21 cellular contexts compared by ENCODE assay signal in genomic region chr4:173319696-173320095, GRCh38. TPM values are rescaled to one million over a fixed set of nuclear protein-coding genes. Genes with fewer than 3 reads are reported as not detected.
DNase-seq lines count a peak whose midpoint lies in the region; TF ChIP-seq lines count a peak whose summit lies in the region.
"Had no signal": no experiment of that assay in that cellular context is flagged by ENCODE, and none has a peak within 500 bp of the region (broad histone marks: within the 10 kb centered on the region; RNA-seq: fewer than 3 reads in every experiment).

No MANE protein-coding gene starts in this region.

- H2AFZ ChIP-seq in osteoblast (ENCODE audit: low read length): no peak overlapping the region

- H3K4me1 ChIP-seq in osteoblast (ENCODE audit: insufficient read depth, low read length): peaks cover 20% of the 10 kb centered on the region
- H3K4me1 ChIP-seq: upper lobe of right lung had no signal

- H3K27me3 ChIP-seq in osteoblast (ENCODE audit: insufficient read depth, low read length): no peaks in the 10 kb centered on the region
- H3K27me3 ChIP-seq: cardiac muscle cell, upper lobe of right lung had no signal

- H3K9me3 ChIP-seq in osteoblast (ENCODE audit: low read depth, low read length): no peaks in the 10 kb centered on the region
- H3K9me3 ChIP-seq: upper lobe of right lung had no signal

- TF ChIP-seq CTCF in cardiac fibroblast (IDR thresholded peaks at IDR 0.05; ENCODE audit: low read depth, low read length) (no peak), osteoblast (IDR thresholded peaks at IDR 0.05; ENCODE audit: extremely low read depth, low read depth, low read length) (no peak)

- H3K36me3 ChIP-seq in osteoblast (ENCODE audit: insufficient read depth, low read length): peaks cover 4% of the 10 kb centered on the region

- H3K4me2 ChIP-seq in osteoblast (ENCODE audit: insufficient read depth, low read length): peak overlapping the region; percentile 26

- no peaks in the 10 kb centered on the region for H3K79me2 ChIP-seq in osteoblast (ENCODE audit: insufficient read depth, low read length)

- H3K27ac ChIP-seq in osteoblast (ENCODE audit: low read depth, low read length): no peak overlapping the region
- H3K27ac ChIP-seq: C4-2B, cardiac muscle cell, upper lobe of right lung had no signal

- H4K20me1 ChIP-seq in osteoblast (ENCODE audit: insufficient read depth, low read length): no peaks in the 10 kb centered on the region

- H3K4me3 ChIP-seq in cardiac fibroblast (replicated peaks in 1 of 2; ENCODE audit: low read depth in 2 of 2, low read length in 2 of 2): no peak overlapping the region
- no peak overlapping the region for H3K4me3 ChIP-seq in osteoblast (ENCODE audit: insufficient read depth, low read length)
- H3K4me3 ChIP-seq: cardiac muscle cell, upper lobe of right lung had no signal

- DNase-seq in NOMO-1 (lab: John Stamatoyannopoulos, UW; ENCODE audit: unreplicated experiment in 2 of 2): peak; percentile 35 to 69
- DNase-seq in NOMO-1 treated with dmso at 0.1 percent for 144 hours (lab: John Stamatoyannopoulos, UW; ENCODE audit: unreplicated experiment): no peak
- DNase-seq in NCI-H226: peak; percentile 34
- peak; percentile 66 to 73 for DNase-seq in cardiac fibroblast (ENCODE audit: low read depth in 2 of 2)
- no peak for DNase-seq in osteoblast (ENCODE audit: insufficient read length, low spot score, missing footprints)
- DNase-seq in iPS-NIHi7 (ENCODE audit: extremely low spot score): no peak
- no peak for DNase-seq in stimulated activated CD4-positive, alpha-beta T cell treated with anti-CD3 and anti-CD28 coated beads, Interleukin-4, amount 100 ng/mL, for 4 hours
- DNase-seq in hypothalamus (lab: John Stamatoyannopoulos, UW): no peak
- DNase-seq: 8988T; activated CD4-positive, alpha-beta memory T cell treated with anti-CD3 and anti-CD28 coated beads for 36 hours; activated naive CD8-positive, alpha-beta T cell treated with anti-CD3 and anti-CD28 coated beads for 36 hours; activated T-cell treated with anti-CD3 and anti-CD28 coated beads, Interleukin-2, amount 50 U/mL, for 72 hours; effector CD4-positive, alpha-beta T cell; hippocampal formation; NCI-H1436 treated with DMSO at 0.1 percent for 48 hours; nephron progenitor cell; stimulated activated CD4-positive, alpha-beta T cell treated with anti-CD3 and anti-CD28 coated beads, Interleukin-15, amount 100 ng/mL, for 24 hours; stimulated activated naive CD8-positive, alpha-beta T cell treated with anti-CD3 and anti-CD28 coated beads, Interleukin-15, Interleukin-2, amounts not matched to agents 100 U/mL and 50 U/mL, for 24 hours; upper lobe of right lung had no signal

RNA-seq across cellular contexts. Expression of gene HMGB2, which starts 14.5 kb away (rescaled TPM):
- total RNA-seq in osteoblast: 29.2 and 30.4 TPM in 2 replicates

RNA-seq across cellular contexts. Expression of gene SAP30, which starts 51.1 kb away (rescaled TPM):
- total RNA-seq in osteoblast: 22.1 and 25.3 TPM in 2 replicates

Comparison
In these comparisons a context has a peak if more than half of its experiments do, and no peak if none do; other contexts are left out.
1. DNase-seq: peak in NOMO-1 (2 of 2), NCI-H226 (single experiment) and cardiac fibroblast (2 of 2); none in NOMO-1 treated with dmso at 0.1 percent for 144 hours (single experiment), osteoblast (single experiment), iPS-NIHi7 (single experiment), stimulated activated CD4-positive, alpha-beta T cell treated with anti-CD3 and anti-CD28 coated beads, Interleukin-4, amount 100 ng/mL, for 4 hours (0 of 2) and hypothalamus (0 of 51).